ENCODE assay signal across 12 cellular contexts in the genomic region with DNA sequence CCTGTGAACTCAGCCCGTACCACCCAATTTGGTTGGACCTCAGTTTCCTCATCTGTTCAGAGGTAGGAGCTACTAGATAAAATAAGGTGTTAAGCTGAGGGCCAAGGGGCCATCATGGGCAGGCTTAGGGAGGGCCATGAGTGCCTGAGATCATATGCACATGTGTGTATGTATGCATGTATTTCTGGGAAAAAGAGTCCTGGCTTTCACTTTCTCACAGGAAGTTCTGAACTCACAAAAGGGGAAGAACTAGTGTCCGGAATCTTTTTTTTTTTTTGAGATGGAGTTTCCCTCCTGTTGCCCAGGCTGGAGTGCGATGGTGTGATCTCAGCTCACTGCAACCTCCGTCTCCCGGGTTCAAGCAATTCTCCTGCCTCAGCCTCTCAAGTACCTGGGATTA. TPM values are rescaled to one million over a fixed set of nuclear protein-coding genes. Genes with fewer than 3 reads are reported as not detected.
DNase-seq lines count a peak whose midpoint lies in the region; ATAC-seq and TF ChIP-seq lines count a peak whose summit lies in the region.
"Had no signal": no experiment of that assay in that cellular context is flagged by ENCODE, and none has a peak within 500 bp of the region (broad histone marks: within the 10 kb centered on the region; RNA-seq: fewer than 3 reads in every experiment).

No MANE protein-coding gene starts in this region.

- H3K4me3 ChIP-seq in GM12865 (ENCODE audit: low read depth, low read length) (no peak overlapping the region), neutrophil (ENCODE audit: low read depth in 1 of 2, low read length in 1 of 2) (peak overlapping the region; percentile 58 to 62), prostate gland (no peak overlapping the region)
- H3K4me3 ChIP-seq: coronary artery had no signal

- no peaks in the 10 kb centered on the region for H3K9me3 Mint-ChIP-seq in chondrocyte (ENCODE audit: low read depth)

- no peak for TF ChIP-seq POLR2A in prostate gland (IDR thresholded peaks at IDR 0.05)

- peak; percentile 53 for DNase-seq in GM12865 (ENCODE audit: low read depth)
- DNase-seq in NOMO-1 treated with DMSO at 0.1 percent for 48 hours (lab: John Stamatoyannopoulos, UW; ENCODE audit: unreplicated experiment) = peak; percentile 36
- no peak for DNase-seq in chondrocyte (ENCODE audit: low spot score)
- no peak for DNase-seq in middle frontal gyrus (ENCODE audit: extremely low spot score, low spot score)
- DNase-seq in prostate gland (ENCODE audit: low spot score) = no peak
- no peak for DNase-seq in activated CD4-positive, CD25-positive, alpha-beta regulatory T cell (lab: John Stamatoyannopoulos, UW)
- DNase-seq: activated CD4-positive, alpha-beta T cell treated with anti-CD3 and anti-CD28 coated beads for 48 hours; NCI-H2081 had no signal

- ATAC-seq in HG03565 (IDR thresholded peaks at IDR 0.05; ENCODE audit: unreplicated experiment) = no peak
- ATAC-seq: HCT116 had no signal

- intact Hi-C loops in prostate gland (cut with DNase I) = no loop called here

- no peaks in the 10 kb centered on the region for H3K27me3 Mint-ChIP-seq in chondrocyte (ENCODE audit: low read depth)

- TF ChIP-seq CTCF in GM12865 (IDR thresholded peaks at IDR 0.05; ENCODE audit: insufficient read depth, low read depth, low read length, missing control alignments) (no peak), chondrocyte (IDR thresholded peaks at IDR 0.05) (no peak), neutrophil (IDR thresholded peaks at IDR 0.05) (no peak), prostate gland (IDR thresholded peaks at IDR 0.05) (no peak)

- no peak overlapping the region for H3K4me3 Mint-ChIP-seq in chondrocyte (ENCODE audit: unreplicated experiment)

- H3K9me3 ChIP-seq in neutrophil (no peaks in the 10 kb centered on the region), prostate gland (no peaks in the 10 kb centered on the region)

- WGBS in prostate gland = 85% methylated on average over 5 of the region's 5 CpGs

- H3K4me1 Mint-ChIP-seq in chondrocyte (ENCODE audit: low read depth) = peaks cover 9% of the 10 kb centered on the region

- peaks cover 72 to 91% of the 10 kb centered on the region in 2 experiments for H3K4me1 ChIP-seq in neutrophil (ENCODE audit: control insufficient read depth in 1 of 2, insufficient read depth in 1 of 2, low read depth in 1 of 2, low read length in 1 of 2)
- no peaks in the 10 kb centered on the region for H3K4me1 ChIP-seq in prostate gland (replicated peaks)

- H3K36me3 ChIP-seq in neutrophil = peaks cover 79% of the 10 kb centered on the region
- no peaks in the 10 kb centered on the region for H3K36me3 ChIP-seq in prostate gland

- H3K27me3 ChIP-seq in neutrophil (no peaks in the 10 kb centered on the region), prostate gland (replicated peaks; ENCODE audit: insufficient read depth) (no peaks in the 10 kb centered on the region)

- H3K36me3 Mint-ChIP-seq in chondrocyte (ENCODE audit: low read depth) = peaks cover 31% of the 10 kb centered on the region

- peak overlapping the region; percentile 94 for H3K27ac ChIP-seq in neutrophil
- no peak overlapping the region for H3K27ac ChIP-seq in prostate gland

- peak overlapping the region; percentile 45 for H3K27ac Mint-ChIP-seq in chondrocyte (ENCODE audit: unreplicated experiment)

RNA-seq across cellular contexts. Expression of a gene that starts 18.9 kb away (rescaled TPM):
- 188 to 197 TPM (median 195 TPM) in 3 replicates for total RNA-seq in chondrocyte
- total RNA-seq in prostate gland = 10 to 100 TPM in 1 of 2 donors, 1 to 10 TPM in 1; 9.7 to 32.4 TPM

RNA-seq across cellular contexts. Expression of a gene that starts 24.8 kb away (rescaled TPM):
- total RNA-seq in chondrocyte = 21.8 to 33.2 TPM (median 25.5 TPM) in 3 replicates
- 10 to 100 TPM; 21.0 to 34.4 TPM for total RNA-seq in prostate gland

RNA-seq across cellular contexts. Expression of a gene that starts 29.2 kb away (rescaled TPM):
- total RNA-seq in chondrocyte (2.0 to 3.0 TPM (median 2.6 TPM) in 3 replicates), prostate gland (10 to 100 TPM; 10.7 to 17.1 TPM)

RNA-seq across cellular contexts. Expression of a gene that starts 41.5 kb away (rescaled TPM):
- 4.8 to 6.8 TPM (median 5.4 TPM) in 3 replicates for total RNA-seq in chondrocyte
- total RNA-seq in prostate gland = 10 to 100 TPM; 15.7 to 19.7 TPM

Comparison
In these comparisons a context has a peak if more than half of its experiments do, and no peak if none do; other contexts are left out.
1. DNase-seq: peak in GM12865 (single experiment) and NOMO-1 treated with DMSO at 0.1 percent for 48 hours (single experiment); none in chondrocyte (single experiment), middle frontal gyrus (single experiment), prostate gland (single experiment) and activated CD4-positive, CD25-positive, alpha-beta regulatory T cell (0 of 4).
2. H3K4me3 ChIP-seq: peak in neutrophil (2 of 2); none in GM12865 (single experiment) and prostate gland (0 of 2).